14 cellular contexts compared by ENCODE assay signal in genomic region chr2:120874876-120875275, GRCh38.
A peak's percentile ranks its signal among the peaks of the same experiment; 100 is the strongest.
DNase-seq lines count a peak whose midpoint lies in the region; ATAC-seq and TF ChIP-seq lines count a peak whose summit lies in the region.
"Had no signal": no experiment of that assay in that cellular context is flagged by ENCODE, and none has a peak within 500 bp of the region (broad histone marks: within the 10 kb centered on the region; RNA-seq: fewer than 3 reads in every experiment).

No MANE protein-coding gene starts in this region.

- H3T11ph ChIP-seq in H9 (ENCODE audit: low read length): no peak overlapping the region

- H3K9me3 Mint-ChIP-seq in H9 (no peaks in the 10 kb centered on the region), WTC11 (no peaks in the 10 kb centered on the region), glutamatergic neuron (ENCODE audit: unreplicated experiment) (no peaks in the 10 kb centered on the region), nephron (no peaks in the 10 kb centered on the region), osteocyte (ENCODE audit: unreplicated experiment) (no peaks in the 10 kb centered on the region)
- no peaks in the 10 kb centered on the region for H3K9me3 Mint-ChIP-seq in activated CD4-positive, alpha-beta memory T cell treated with anti-CD3 and anti-CD28 coated beads, Interleukin-2, amount 10 ng/mL, durations not matched to agents 7 days and 5 days
- H3K9me3 Mint-ChIP-seq in stimulated activated naive CD8-positive, alpha-beta T cell treated with anti-CD3 and anti-CD28 coated beads, Interleukin-15, amount 100 ng/mL, for 72 hours: no peaks in the 10 kb centered on the region

- TF ChIP-seq CTCF in H9 (conservative IDR thresholded peaks at IDR 0.05) (no peak), WTC11 (IDR thresholded peaks at IDR 0.05) (no peak), glutamatergic neuron (IDR thresholded peaks at IDR 0.05; ENCODE audit: partially characterized antibody, unreplicated experiment) (no peak), nephron (IDR thresholded peaks at IDR 0.05; ENCODE audit: unreplicated experiment in 3 of 3) (no peak), osteocyte (IDR thresholded peaks at IDR 0.05) (no peak)

- no peak overlapping the region for H3K27ac ChIP-seq in H9 (ENCODE audit: insufficient read length, low read depth, low read length)

- DNase-seq in H9 (no peak), WTC11 (ENCODE audit: low spot score) (no peak), glutamatergic neuron (no peak), osteocyte (ENCODE audit: extremely low spot score, unreplicated experiment) (no peak)
- no peak for DNase-seq in activated CD4-positive, alpha-beta memory T cell treated with anti-CD3 and anti-CD28 coated beads, Interleukin-2, amount 10 ng/mL, durations not matched to agents 7 days and 5 days
- DNase-seq in stimulated activated naive CD8-positive, alpha-beta T cell treated with anti-CD3 and anti-CD28 coated beads, Interleukin-15, amount 100 ng/mL, for 72 hours: no peak
- DNase-seq: COR-L47, DMS153, Kasumi-1, NCI-H1105 treated with DMSO at 0.1 percent for 48 hours, NCI-H187 treated with DMSO at 0.1 percent for 48 hours had no signal

- H3K4me3 Mint-ChIP-seq in H9 (no peak overlapping the region), WTC11 (no peak overlapping the region), glutamatergic neuron (ENCODE audit: unreplicated experiment) (peak overlapping the region; percentile 53), nephron (peak overlapping the region in 2 of 3 experiments; percentile 12 to 26), osteocyte (ENCODE audit: unreplicated experiment) (no peak overlapping the region)
- H3K4me3 Mint-ChIP-seq in activated CD4-positive, alpha-beta memory T cell treated with anti-CD3 and anti-CD28 coated beads, Interleukin-2, amount 10 ng/mL, durations not matched to agents 7 days and 5 days: no peak overlapping the region
- H3K4me3 Mint-ChIP-seq in stimulated activated naive CD8-positive, alpha-beta T cell treated with anti-CD3 and anti-CD28 coated beads, Interleukin-15, amount 100 ng/mL, for 72 hours: no peak overlapping the region
- H3K4me3 Mint-ChIP-seq: CD14-positive monocyte had no signal

- H2BK5ac ChIP-seq in H9 (ENCODE audit: insufficient read length, low read length): no peak overlapping the region

- H3K18ac ChIP-seq in H9 (ENCODE audit: insufficient read length, low read depth, low read length): no peak overlapping the region

- H3K4me2 ChIP-seq in H9 (ENCODE audit: insufficient read depth, insufficient read length, low read length): no peak overlapping the region

- H3K9me3 ChIP-seq in H9 (ENCODE audit: control insufficient read depth, low read depth, low read length): no peaks in the 10 kb centered on the region

- no peak overlapping the region for H4K8ac ChIP-seq in H9 (replicated peaks; ENCODE audit: insufficient read length, low read depth, low read length)

- H3K9ac ChIP-seq in H9 (ENCODE audit: extremely low read depth, insufficient read length, low read length): no peak overlapping the region

- H3K27me3 Mint-ChIP-seq in H9 (ENCODE audit: low read depth) (no peaks in the 10 kb centered on the region; the same call in 1 of the 2 replicates), WTC11 (ENCODE audit: low read depth) (0 out of 2 replicates have a peak, but pooled peaks cover 2% of the 10 kb centered on the region), glutamatergic neuron (ENCODE audit: unreplicated experiment) (no peaks in the 10 kb centered on the region), nephron (ENCODE audit: low read depth) (peaks cover 29% of the 10 kb centered on the region), osteocyte (ENCODE audit: unreplicated experiment) (no peaks in the 10 kb centered on the region)
- peaks cover 2% of the 10 kb centered on the region for H3K27me3 Mint-ChIP-seq in activated CD4-positive, alpha-beta memory T cell treated with anti-CD3 and anti-CD28 coated beads, Interleukin-2, amount 10 ng/mL, durations not matched to agents 7 days and 5 days
- peaks cover 25% of the 10 kb centered on the region for H3K27me3 Mint-ChIP-seq in stimulated activated naive CD8-positive, alpha-beta T cell treated with anti-CD3 and anti-CD28 coated beads, Interleukin-15, amount 100 ng/mL, for 72 hours

- H3K79me2 ChIP-seq in H9 (ENCODE audit: insufficient read depth, low read length): no peaks in the 10 kb centered on the region; the same call in 1 of the 2 replicates

- H2BK20ac ChIP-seq in H9 (ENCODE audit: low read depth, low read length, poor library complexity, severe bottlenecking): no peak overlapping the region

- no peak overlapping the region for H3K56ac ChIP-seq in H9 (ENCODE audit: insufficient read length, low read depth, low read length)

- H3K23me2 ChIP-seq in H9 (ENCODE audit: insufficient read length, low read depth, low read length, poor library complexity, severe bottlenecking): no peaks in the 10 kb centered on the region

- H2BK120ac ChIP-seq in H9 (ENCODE audit: low read depth, low read length, poor library complexity, severe bottlenecking): no peak overlapping the region

- no peak overlapping the region for H2BK15ac ChIP-seq in H9 (ENCODE audit: low read depth, low read length)

- H3K4me1 ChIP-seq in H9 (ENCODE audit: insufficient read depth, low read length): no peaks in the 10 kb centered on the region; the same call in 1 of the 2 replicates

- no peak overlapping the region for H4K91ac ChIP-seq in H9 (ENCODE audit: insufficient read length, low read depth, low read length)

- H3K36me3 Mint-ChIP-seq in H9 (ENCODE audit: insufficient read depth in 1 of 3, low read depth in 3 of 3) (no peaks in the 10 kb centered on the region; a peak in 1 of 7 replicates), WTC11 (no peaks in the 10 kb centered on the region), glutamatergic neuron (ENCODE audit: unreplicated experiment) (no peaks in the 10 kb centered on the region), nephron (ENCODE audit: low read depth) (no peaks in the 10 kb centered on the region), osteocyte (ENCODE audit: unreplicated experiment) (no peaks in the 10 kb centered on the region)
- H3K36me3 Mint-ChIP-seq in activated CD4-positive, alpha-beta memory T cell treated with anti-CD3 and anti-CD28 coated beads, Interleukin-2, amount 10 ng/mL, durations not matched to agents 7 days and 5 days (ENCODE audit: low read depth): no peaks in the 10 kb centered on the region
- H3K36me3 Mint-ChIP-seq: CD14-positive monocyte had no signal

- H3K4me1 Mint-ChIP-seq in H9 (peaks cover 38 to 61% of the 10 kb centered on the region in 2 experiments), WTC11 (peaks cover 59% of the 10 kb centered on the region), glutamatergic neuron (ENCODE audit: low read depth, unreplicated experiment) (peaks cover 28% of the 10 kb centered on the region), nephron (peaks cover 77% of the 10 kb centered on the region), osteocyte (ENCODE audit: unreplicated experiment) (peaks cover 24% of the 10 kb centered on the region)
- H3K4me1 Mint-ChIP-seq in activated CD4-positive, alpha-beta memory T cell treated with anti-CD3 and anti-CD28 coated beads, Interleukin-2, amount 10 ng/mL, durations not matched to agents 7 days and 5 days: no peaks in the 10 kb centered on the region
- H3K4me1 Mint-ChIP-seq in stimulated activated naive CD8-positive, alpha-beta T cell treated with anti-CD3 and anti-CD28 coated beads, Interleukin-15, amount 100 ng/mL, for 72 hours: no peaks in the 10 kb centered on the region
- H3K4me1 Mint-ChIP-seq: CD14-positive monocyte had no signal

- POLR2A ChIA-PET in WTC11 (lab: Charles Lee): interaction anchor here (1.0 kb wide), 1 partner anchor 25 kb away, joined by 4 read pairs; no protein-coding TSS in a partner anchor
- POLR2A ChIA-PET in activated CD4-positive, alpha-beta memory T cell treated with anti-CD3 and anti-CD28 coated beads, Interleukin-2, amount 10 ng/mL, durations not matched to agents 7 days and 5 days (lab: Charles Lee): no interaction called here

- CTCF ChIA-PET in WTC11 (lab: Charles Lee): interaction anchor here (0.7 to 1.4 kb wide), 2 partner anchors 9 to 10 kb away, joined by 4 read pairs; no protein-coding TSS in a partner anchor
- CTCF ChIA-PET in activated CD4-positive, alpha-beta memory T cell treated with anti-CD3 and anti-CD28 coated beads, Interleukin-2, amount 10 ng/mL, durations not matched to agents 7 days and 5 days (lab: Charles Lee): no interaction called here

- ATAC-seq in WTC11 (no peak), HG03469 (IDR thresholded peaks at IDR 0.05; ENCODE audit: unreplicated experiment) (no peak)
- ATAC-seq in stimulated activated naive CD8-positive, alpha-beta T cell treated with anti-CD3 and anti-CD28 coated beads, Interleukin-15, amount 100 ng/mL, for 72 hours: no peak

- no peaks in the 10 kb centered on the region for H3K79me1 ChIP-seq in H9 (ENCODE audit: insufficient read depth, low read depth, low read length, poor library complexity, severe bottlenecking)

- no peaks in the 10 kb centered on the region for H4K20me1 ChIP-seq in H9 (ENCODE audit: control insufficient read depth, insufficient read depth, insufficient read length)

- H3K27me3 ChIP-seq in H9 (ENCODE audit: insufficient read depth, low read length): no peaks in the 10 kb centered on the region

- no peak overlapping the region for H3K23ac ChIP-seq in H9 (ENCODE audit: insufficient read length, low read depth, low read length)

- no CpG with 5 or more reads among the region's 5 CpGs for WGBS in H9 (ENCODE audit: extremely low coverage, insufficient read length, low lambda C conversion rate)

- no peak overlapping the region for H4K5ac ChIP-seq in H9 (ENCODE audit: insufficient read length, low read depth, low read length)

- H2BK12ac ChIP-seq in H9 (ENCODE audit: insufficient read length, low read depth, low read length): no peak overlapping the region

- H3K4ac ChIP-seq in H9 (ENCODE audit: low read depth, low read length): no peak overlapping the region

- H2AFZ ChIP-seq in H9 (ENCODE audit: low read length): no peak overlapping the region

- H3K27ac Mint-ChIP-seq in H9: peak overlapping the region in 2 of 3 experiments; percentile 71 to 79; a peak in 2 of 7 replicates
- 0 out of 2 replicates have a peak overlapping the region, but pooled peaks have one; percentile 78 for H3K27ac Mint-ChIP-seq in WTC11
- H3K27ac Mint-ChIP-seq in glutamatergic neuron (ENCODE audit: unreplicated experiment): peak overlapping the region; percentile 54
- H3K27ac Mint-ChIP-seq in nephron: peak overlapping the region; percentile 63 to 76 (median 69)
- H3K27ac Mint-ChIP-seq in activated CD4-positive, alpha-beta memory T cell treated with anti-CD3 and anti-CD28 coated beads, Interleukin-2, amount 10 ng/mL, durations not matched to agents 7 days and 5 days: no peak overlapping the region
- H3K27ac Mint-ChIP-seq in stimulated activated naive CD8-positive, alpha-beta T cell treated with anti-CD3 and anti-CD28 coated beads, Interleukin-15, amount 100 ng/mL, for 72 hours: no peak overlapping the region
- H3K27ac Mint-ChIP-seq in osteocyte (ENCODE audit: unreplicated experiment): no peak overlapping the region
- H3K27ac Mint-ChIP-seq: CD14-positive monocyte had no signal

- H3K14ac ChIP-seq in H9 (ENCODE audit: insufficient read depth, low read length): no peak overlapping the region

- H2AK5ac ChIP-seq in H9 (ENCODE audit: insufficient read length, low read length): no peak overlapping the region

Comparison
In these comparisons a context has a peak if more than half of its experiments do, and no peak if none do; other contexts are left out.
1. H3K27ac Mint-ChIP-seq: peak in H9 (2 of 3), WTC11 (single experiment), glutamatergic neuron (single experiment) and nephron (3 of 3); none in activated CD4-positive, alpha-beta memory T cell treated with anti-CD3 and anti-CD28 coated beads, Interleukin-2, amount 10 ng/mL, durations not matched to agents 7 days and 5 days (single experiment), stimulated activated naive CD8-positive, alpha-beta T cell treated with anti-CD3 and anti-CD28 coated beads, Interleukin-15, amount 100 ng/mL, for 72 hours (0 of 2) and osteocyte (single experiment).
2. H3K4me3 Mint-ChIP-seq: peak in glutamatergic neuron (single experiment) and nephron (2 of 3); none in H9 (0 of 2), WTC11 (single experiment), activated CD4-positive, alpha-beta memory T cell treated with anti-CD3 and anti-CD28 coated beads, Interleukin-2, amount 10 ng/mL, durations not matched to agents 7 days and 5 days (single experiment), stimulated activated naive CD8-positive, alpha-beta T cell treated with anti-CD3 and anti-CD28 coated beads, Interleukin-15, amount 100 ng/mL, for 72 hours (0 of 2) and osteocyte (single experiment).